10 cellular contexts compared by ENCODE assay signal in the genomic region with DNA sequence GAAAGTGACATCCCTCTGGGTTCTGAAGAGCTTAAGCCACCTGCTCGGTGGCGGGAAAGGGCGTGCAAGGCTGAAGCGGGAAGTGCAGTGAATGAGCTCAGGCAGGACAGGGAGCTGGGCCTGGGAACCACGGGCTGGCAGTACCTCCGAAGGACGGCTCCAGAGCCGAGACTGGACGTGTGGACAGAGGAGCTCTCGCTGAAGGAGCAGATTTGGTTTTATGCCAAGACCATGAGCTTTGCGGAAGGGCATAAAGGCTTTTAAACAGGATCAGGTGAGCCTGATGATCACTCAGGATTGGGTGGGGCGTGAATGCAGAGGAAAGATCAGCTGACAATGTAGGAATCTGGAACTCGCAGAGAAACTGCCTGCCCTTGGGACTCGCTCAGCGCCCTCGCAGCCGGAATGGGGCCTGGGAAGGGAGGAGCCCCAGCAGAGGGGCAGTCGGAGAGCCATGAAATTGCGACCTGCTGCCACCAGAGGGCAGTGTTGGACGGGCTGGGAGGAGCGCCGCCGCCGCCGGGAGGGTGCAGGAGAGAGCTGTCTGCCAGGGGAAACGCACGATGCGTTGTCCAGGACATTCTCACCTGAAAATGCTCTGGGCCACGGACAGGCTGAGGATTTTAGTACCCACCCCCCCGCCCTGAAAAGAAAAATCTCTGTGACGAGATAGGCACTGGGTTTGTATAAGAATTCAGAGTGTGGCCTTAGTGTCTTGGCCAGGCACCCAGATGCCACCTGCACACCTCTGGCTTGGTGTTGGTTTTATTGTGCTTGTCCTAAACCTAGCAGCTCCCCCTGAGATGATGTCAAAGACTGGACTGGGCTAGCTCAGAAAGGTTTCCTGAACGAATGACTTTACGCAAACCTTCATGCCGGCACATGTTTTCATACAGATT.
A peak's percentile ranks its signal among the peaks of the same experiment; 100 is the strongest.
DNase-seq lines count a peak whose midpoint lies in the region; FAIRE-seq and TF ChIP-seq lines count a peak whose summit lies in the region.
"Had no signal": no experiment of that assay in that cellular context is flagged by ENCODE, and none has a peak within 500 bp of the region (broad histone marks: within the 10 kb centered on the region; RNA-seq: fewer than 3 reads in every experiment).

No MANE protein-coding gene starts in this region.

- TF ChIP-seq CTCF in LNCaP clone FGC (IDR thresholded peaks at IDR 0.05; ENCODE audit: control insufficient read depth, extremely low read depth, insufficient read depth) (peak; percentile 100), brain (conservative IDR thresholded peaks at IDR 0.05) (peak; percentile 97 to 99)

- no peaks in the 10 kb centered on the region for H3K36me3 Mint-ChIP-seq in brain

- H3K27me3 ChIP-seq in iPS-18a (ENCODE audit: control insufficient read depth, insufficient read depth, low read length) (peaks cover 46% of the 10 kb centered on the region), small intestine (ENCODE audit: control insufficient read depth in 2 of 2, insufficient read depth in 2 of 2, low read length in 2 of 2) (peaks cover 0 to 4% of the 10 kb centered on the region in 2 donors)

- 14 to 20% (median 17%) methylated on average over 32 to 34 of the region's 34 CpGs for WGBS in small intestine, 3 donors

- peaks cover 53% of the 10 kb centered on the region for H3K4me1 Mint-ChIP-seq in brain

- H3K27ac ChIP-seq in iPS-18a (ENCODE audit: low read length) (no peak overlapping the region), small intestine (ENCODE audit: low read depth in 1 of 2, low read length in 1 of 2) (no peak overlapping the region)
- H3K27ac ChIP-seq: skin epidermis had no signal

- H3K4me1 ChIP-seq in iPS-18a (ENCODE audit: control insufficient read depth, low read depth, low read length) (peaks cover 3% of the 10 kb centered on the region), small intestine (ENCODE audit: control insufficient read depth in 2 of 2, insufficient read depth in 1 of 2, low read depth in 1 of 2, low read length in 1 of 2) (no peaks in the 10 kb centered on the region)

- DNase-seq in NCI-H1436 (lab: John Stamatoyannopoulos, UW) (peak; percentile 17), NCI-H1436 treated with DMSO at 0.1 percent for 48 hours (lab: John Stamatoyannopoulos, UW) (no peak), HCEC 1CT (peak; percentile 67), LNCaP clone FGC (ENCODE audit: low read depth) (no peak), T-helper 2 cell (peak in 3 of 5 experiments; percentile 29 to 63 (median 30)), small intestine (peak; percentile 78)

- no peaks in the 10 kb centered on the region for H3K36me3 ChIP-seq in iPS-18a (ENCODE audit: control insufficient read depth, low read depth, low read length)
- H3K36me3 ChIP-seq in small intestine (ENCODE audit: control insufficient read depth in 2 of 2, insufficient read depth in 2 of 2, low read length in 2 of 2), result no peaks in the 10 kb centered on the region

- no peak overlapping the region for H3K9ac ChIP-seq in iPS-18a (ENCODE audit: low read length)

- H3K4me3 ChIP-seq in LNCaP clone FGC (ENCODE audit: low read depth, low read length) (no peak overlapping the region), iPS-18a (ENCODE audit: low read length) (peak overlapping the region; percentile 10), small intestine (ENCODE audit: low read depth in 1 of 2, low read length in 2 of 2) (no peak overlapping the region)
- H3K4me3 ChIP-seq: skin epidermis had no signal

- peaks cover 14% of the 10 kb centered on the region for H3K27me3 Mint-ChIP-seq in brain

- H3K27ac Mint-ChIP-seq in brain, result peak overlapping the region in 3 of 5 experiments; percentile 23 to 73 (median 27)

- H3K9me3 Mint-ChIP-seq in brain, result no peaks in the 10 kb centered on the region

- H3K4me3 Mint-ChIP-seq in brain, result peak overlapping the region in 4 of 5 experiments; percentile 40 to 66 (median 48)

- H3K9me3 ChIP-seq in iPS-18a (ENCODE audit: control insufficient read depth, low read depth, low read length), result no peaks in the 10 kb centered on the region
- H3K9me3 ChIP-seq in small intestine (ENCODE audit: control insufficient read depth, low read depth), result no peaks in the 10 kb centered on the region

- no peak for FAIRE-seq in small intestine (lab: Jason Lieb, UNC)
- FAIRE-seq: A204.1 had no signal

Comparison
In these comparisons a context has a peak if more than half of its experiments do, and no peak if none do; other contexts are left out.
1. DNase-seq: peak in NCI-H1436 (single experiment), HCEC 1CT (single experiment), T-helper 2 cell (3 of 5) and small intestine (single experiment); none in NCI-H1436 treated with DMSO at 0.1 percent for 48 hours (single experiment) and LNCaP clone FGC (single experiment).